ENCODE assay signal across 19 cellular contexts in genomic region chr12:3271146-3271545, GRCh38.
"Had no signal": no experiment of that assay in that cellular context is flagged by ENCODE, and none has a peak within 500 bp of the region (broad histone marks: within the 10 kb centered on the region; RNA-seq: fewer than 3 reads in every experiment).

No MANE protein-coding gene starts in this region.

- H3K4me3 Mint-ChIP-seq: effector memory CD8-positive, alpha-beta T cell; memory B cell; naive thymus-derived CD4-positive, alpha-beta T cell; nephron; stimulated activated memory B cell treated with anti-CD40 and anti-IgM and Interleukin-4, amounts not matched to agents 10 μg/mL and 1 μg/mL and 100 μg/mL, for 72 hours; type B pancreatic cell had no signal

- H3K27ac Mint-ChIP-seq: effector memory CD8-positive, alpha-beta T cell; memory B cell; naive thymus-derived CD4-positive, alpha-beta T cell; nephron; stimulated activated memory B cell treated with anti-CD40 and anti-IgM and Interleukin-4, amounts not matched to agents 10 μg/mL and 1 μg/mL and 100 μg/mL, for 72 hours; type B pancreatic cell had no signal

- H3K27me3 ChIP-seq: gastrocnemius medialis, sigmoid colon, testis, tibial artery had no signal

- H3K4me1 Mint-ChIP-seq: naive thymus-derived CD4-positive, alpha-beta T cell; stimulated activated memory B cell treated with anti-CD40 and anti-IgM and Interleukin-4, amounts not matched to agents 10 μg/mL and 1 μg/mL and 100 μg/mL, for 72 hours had no signal

- H3K4me1 ChIP-seq: prostate gland had no signal

- H3K36me3 ChIP-seq: gastrocnemius medialis, prostate gland, sigmoid colon, tibial artery had no signal

- DNase-seq: cortex of kidney; effector memory CD8-positive, alpha-beta T cell; gastrocnemius medialis; hippocampal formation; left cardiac atrium; midbrain; naive thymus-derived CD4-positive, alpha-beta T cell; sigmoid colon; stimulated activated CD4-positive, alpha-beta T cell treated with anti-CD3 and anti-CD28 coated beads, Interleukin-4, amount 100 ng/mL, for 4 hours; stimulated activated naive CD8-positive, alpha-beta T cell treated with anti-CD3 and anti-CD28 coated beads, Interleukin-15, Interleukin-2, amounts not matched to agents 100 U/mL and 50 U/mL, for 24 hours; testis; tibial artery had no signal

- H3K36me3 Mint-ChIP-seq: memory B cell; naive thymus-derived CD4-positive, alpha-beta T cell; stimulated activated memory B cell treated with anti-CD40 and anti-IgM and Interleukin-4, amounts not matched to agents 10 μg/mL and 1 μg/mL and 100 μg/mL, for 72 hours; type B pancreatic cell had no signal

- H3K4me3 ChIP-seq: gastrocnemius medialis, lung, prostate gland, sigmoid colon, testis, tibial artery had no signal

- H3K27ac ChIP-seq: gastrocnemius medialis, prostate gland, sigmoid colon, testis, tibial artery had no signal

- ATAC-seq: effector memory CD8-positive, alpha-beta T cell; gastrocnemius medialis; naive thymus-derived CD4-positive, alpha-beta T cell; right cardiac atrium; stimulated activated memory B cell treated with anti-CD40 and anti-IgM and Interleukin-4, amounts not matched to agents 10 μg/mL and 1 μg/mL and 100 μg/mL, for 72 hours; stimulated activated naive CD8-positive, alpha-beta T cell treated with anti-CD3 and anti-CD28 coated beads, Interleukin-15, Interleukin-2, amounts not matched to agents 100 U/mL and 50 U/mL, for 24 hours had no signal

- H3K9me3 ChIP-seq: gastrocnemius medialis, prostate gland, sigmoid colon, testis, tibial artery had no signal
